Comparison of ENCODE assay signal across 18 cellular contexts in genomic region chr12:67655829-67656614, GRCh38. TPM values are rescaled to one million over a fixed set of nuclear protein-coding genes. Genes with fewer than 3 reads are reported as not detected.
A peak's percentile ranks its signal among the peaks of the same experiment; 100 is the strongest.
DNase-seq lines count a peak whose midpoint lies in the region; ATAC-seq and TF ChIP-seq lines count a peak whose summit lies in the region.
"Had no signal": no experiment of that assay in that cellular context is flagged by ENCODE, and none has a peak within 500 bp of the region (broad histone marks: within the 10 kb centered on the region; RNA-seq: fewer than 3 reads in every experiment).

No MANE protein-coding gene starts in this region.

- no peak for ATAC-seq in DND-41 (ENCODE audit: insufficient read depth, low read depth)
- no peak for ATAC-seq in T-helper 17 cell
- ATAC-seq in GM21526 (IDR thresholded peaks at IDR 0.05; ENCODE audit: low FRiP score, unreplicated experiment), result no peak
- ATAC-seq in HG03097 (IDR thresholded peaks at IDR 0.05; ENCODE audit: low FRiP score, unreplicated experiment), result no peak
- ATAC-seq: stimulated activated memory B cell treated with anti-CD40 and anti-IgM and Interleukin-4, amounts not matched to agents 10 μg/mL and 1 μg/mL and 100 μg/mL, for 72 hours had no signal

- H3K4me1 ChIP-seq in DND-41 (ENCODE audit: insufficient read depth, low read length) (peaks cover 48% of the 10 kb centered on the region), cardiac muscle cell (ENCODE audit: low read depth) (peaks cover 60% of the 10 kb centered on the region)

- H3K4me3 ChIP-seq in DND-41 (ENCODE audit: low read depth in 1 of 2, low read length in 2 of 2) (no peak overlapping the region), cardiac muscle cell (no peak overlapping the region)
- H3K4me3 ChIP-seq: esophagus squamous epithelium, hepatocyte, Peyer's patch had no signal

- peaks cover 81% of the 10 kb centered on the region for H4K20me1 ChIP-seq in DND-41 (ENCODE audit: insufficient read depth, low read length)

- H3K36me3 Mint-ChIP-seq in T-helper 17 cell (ENCODE audit: low read depth) (peaks cover 16% of the 10 kb centered on the region), neural crest cell (ENCODE audit: low read depth) (peaks cover 31% of the 10 kb centered on the region)

- peak overlapping the region; percentile 88 for H3K27ac Mint-ChIP-seq in T-helper 17 cell
- H3K27ac Mint-ChIP-seq in neural crest cell (ENCODE audit: unreplicated experiment), result no peak overlapping the region
- H3K27ac Mint-ChIP-seq: activated CD4-positive, alpha-beta T cell treated with anti-CD3 and anti-CD28 coated beads, Interleukin-2, amount 10 ng/mL, durations not matched to agents 24 days and 14 days; activated T-helper 1 cell treated with anti-CD3 and anti-CD28 coated beads, Interleukin-12 subunit alpha, Interleukin-12 subunit beta, Interleukin-2, Interleukin-4 antibody, amounts not matched to agents 30 ng/mL and 10 ng/mL and 1 ng/mL, durations not matched to agents 14 hours and 24 hours and 36 hours; B cell; stimulated activated memory B cell treated with anti-CD40 and anti-IgM and Interleukin-4, amounts not matched to agents 10 μg/mL and 1 μg/mL and 100 μg/mL, for 72 hours had no signal

- TF ChIP-seq CTCF in DND-41 (IDR thresholded peaks at IDR 0.05; ENCODE audit: borderline replicate concordance, extremely low read depth, low read length, poor library complexity, severe bottlenecking) (no peak), cardiac muscle cell (IDR thresholded peaks at IDR 0.05; ENCODE audit: low read depth, low read length) (no peak), neural crest cell (conservative IDR thresholded peaks at IDR 0.05) (no peak)

- no peaks in the 10 kb centered on the region for H3K27me3 ChIP-seq in DND-41 (ENCODE audit: insufficient read depth, low read length, poor library complexity)
- H3K27me3 ChIP-seq in cardiac muscle cell, result no peaks in the 10 kb centered on the region
- H3K27me3 ChIP-seq: esophagus squamous epithelium, hepatocyte, Peyer's patch had no signal

- H3K9ac ChIP-seq in DND-41 (ENCODE audit: low read depth, low read length), result no peak overlapping the region

- H3K9me3 ChIP-seq in DND-41 (ENCODE audit: insufficient read depth, low read length, severe bottlenecking) (no peaks in the 10 kb centered on the region), T-helper 17 cell (ENCODE audit: control insufficient read depth, low read length, poor library complexity, severe bottlenecking) (no peaks in the 10 kb centered on the region), cardiac muscle cell (ENCODE audit: low read depth) (no peaks in the 10 kb centered on the region)
- H3K9me3 ChIP-seq: esophagus squamous epithelium, Peyer's patch had no signal

- H3K36me3 ChIP-seq in DND-41 (ENCODE audit: insufficient read depth, low read length) (peaks cover 88% of the 10 kb centered on the region), cardiac muscle cell (peaks cover 36% of the 10 kb centered on the region)

- peaks cover 51% of the 10 kb centered on the region for H3K4me1 Mint-ChIP-seq in T-helper 17 cell
- peaks cover 47% of the 10 kb centered on the region for H3K4me1 Mint-ChIP-seq in neural crest cell

- peaks cover 100% of the 10 kb centered on the region for H3K79me2 ChIP-seq in DND-41 (ENCODE audit: insufficient read depth, low read length)

- H3K9me3 Mint-ChIP-seq in neural crest cell, result no peaks in the 10 kb centered on the region
- H3K9me3 Mint-ChIP-seq: activated CD4-positive, alpha-beta T cell treated with anti-CD3 and anti-CD28 coated beads, Interleukin-2, amount 10 ng/mL, durations not matched to agents 24 days and 14 days; activated T-helper 1 cell treated with anti-CD3 and anti-CD28 coated beads, Interleukin-12 subunit alpha, Interleukin-12 subunit beta, Interleukin-2, Interleukin-4 antibody, amounts not matched to agents 30 ng/mL and 10 ng/mL and 1 ng/mL, durations not matched to agents 14 hours and 24 hours and 36 hours; stimulated activated memory B cell treated with anti-CD40 and anti-IgM and Interleukin-4, amounts not matched to agents 10 μg/mL and 1 μg/mL and 100 μg/mL, for 72 hours had no signal

- H3K4me3 Mint-ChIP-seq in T-helper 17 cell, result peak overlapping the region; percentile 43
- peak overlapping the region; percentile 15 for H3K4me3 Mint-ChIP-seq in neural crest cell
- H3K4me3 Mint-ChIP-seq: activated CD4-positive, alpha-beta T cell treated with anti-CD3 and anti-CD28 coated beads, Interleukin-2, amount 10 ng/mL, durations not matched to agents 24 days and 14 days; activated T-helper 1 cell treated with anti-CD3 and anti-CD28 coated beads, Interleukin-12 subunit alpha, Interleukin-12 subunit beta, Interleukin-2, Interleukin-4 antibody, amounts not matched to agents 30 ng/mL and 10 ng/mL and 1 ng/mL, durations not matched to agents 14 hours and 24 hours and 36 hours; B cell; stimulated activated memory B cell treated with anti-CD40 and anti-IgM and Interleukin-4, amounts not matched to agents 10 μg/mL and 1 μg/mL and 100 μg/mL, for 72 hours had no signal

- no peak overlapping the region for H2AFZ ChIP-seq in DND-41 (ENCODE audit: low read depth, low read length)
- H2AFZ ChIP-seq: hepatocyte had no signal

- H3K27ac ChIP-seq in DND-41 (ENCODE audit: low read length) (peak overlapping the region; percentile 20; the same call in 1 of the 2 replicates), cardiac muscle cell (peak overlapping the region; percentile 59)
- H3K27ac ChIP-seq: esophagus squamous epithelium, hepatocyte, Peyer's patch had no signal

- H3K27me3 Mint-ChIP-seq in T-helper 17 cell (no peaks in the 10 kb centered on the region), neural crest cell (ENCODE audit: low read depth) (no peaks in the 10 kb centered on the region)
- H3K27me3 Mint-ChIP-seq: activated CD4-positive, alpha-beta T cell treated with anti-CD3 and anti-CD28 coated beads, Interleukin-2, amount 10 ng/mL, durations not matched to agents 24 days and 14 days; B cell; stimulated activated memory B cell treated with anti-CD40 and anti-IgM and Interleukin-4, amounts not matched to agents 10 μg/mL and 1 μg/mL and 100 μg/mL, for 72 hours had no signal

- H3K4me2 ChIP-seq in DND-41 (ENCODE audit: insufficient read depth, low read length), result peak overlapping the region; percentile 14; the same call in 1 of the 2 replicates
- H3K4me2 ChIP-seq: hepatocyte had no signal

- DNase-seq in DND-41, result no peak
- DNase-seq in T-helper 17 cell, result no peak
- DNase-seq in cardiac muscle cell (ENCODE audit: low read depth in 1 of 2, low spot score in 1 of 2), result no peak
- no peak for DNase-seq in neural crest cell (ENCODE audit: low read depth, low spot score)
- no peak for DNase-seq in NCI-H226
- DNase-seq: activated CD4-positive, alpha-beta T cell treated with anti-CD3 and anti-CD28 coated beads, Interleukin-2, amount 10 ng/mL, durations not matched to agents 24 days and 14 days; cortex of kidney; DMS79 treated with DMSO at 0.1 percent for 48 hours; esophagus squamous epithelium; NCI-H187; NCI-H69; Peyer's patch had no signal

RNA-seq across cellular contexts. Expression of gene DYRK2, which starts 7.5 kb away (rescaled TPM):
- total RNA-seq in T-helper 17 cell (10 to 100 TPM; 85.6 to 88.9 TPM), cardiac muscle cell (58.2 and 95.9 TPM in 2 replicates), neural crest cell (47.3 and 48.1 TPM in 2 replicates)
- 48.2 and 66.3 TPM in 2 replicates for polyA plus RNA-seq in cardiac muscle cell
